ENCODE assay signal across 23 cellular contexts in genomic region chr2:176111891-176112374, GRCh38. TPM values are rescaled to one million over a fixed set of nuclear protein-coding genes. Genes with fewer than 3 reads are reported as not detected.
DNase-seq lines count a peak whose midpoint lies in the region; ATAC-seq, FAIRE-seq and TF ChIP-seq lines count a peak whose summit lies in the region.
"Had no signal": no experiment of that assay in that cellular context is flagged by ENCODE, and none has a peak within 500 bp of the region (broad histone marks: within the 10 kb centered on the region; RNA-seq: fewer than 3 reads in every experiment).

No MANE protein-coding gene starts in this region.

- H3K4me3 Mint-ChIP-seq in activated CD8-positive, alpha-beta memory T cell treated with anti-CD3 and anti-CD28 coated beads, Interleukin-2, amount 10 ng/mL, durations not matched to agents 7 days and 5 days, result no peak overlapping the region
- H3K4me3 Mint-ChIP-seq in type B pancreatic cell, result peak overlapping the region; percentile 7
- H3K4me3 Mint-ChIP-seq in activated naive CD8-positive, alpha-beta T cell treated with anti-CD3 and anti-CD28 coated beads, Interleukin-2, amount 50 U/mL, for 24 hours, result no peak overlapping the region
- H3K4me3 Mint-ChIP-seq: stimulated activated effector memory CD8-positive, alpha-beta T cell treated with anti-CD3 and anti-CD28 coated beads, Interleukin-12 subunit alpha, Interleukin-12 subunit beta, amount 100 ng/mL, for 72 hours had no signal

- no peaks in the 10 kb centered on the region for H3K4me1 ChIP-seq in kidney (ENCODE audit: control insufficient read depth in 1 of 2, insufficient read depth in 1 of 2, low read depth in 1 of 2, low read length in 2 of 2)
- H3K4me1 ChIP-seq: HAP-1 had no signal

- no peaks in the 10 kb centered on the region for H3K9me3 Mint-ChIP-seq in activated CD8-positive, alpha-beta memory T cell treated with anti-CD3 and anti-CD28 coated beads, Interleukin-2, amount 10 ng/mL, durations not matched to agents 7 days and 5 days (ENCODE audit: low read depth)
- peaks cover 4% of the 10 kb centered on the region for H3K9me3 Mint-ChIP-seq in type B pancreatic cell
- H3K9me3 Mint-ChIP-seq in activated naive CD8-positive, alpha-beta T cell treated with anti-CD3 and anti-CD28 coated beads, Interleukin-2, amount 50 U/mL, for 24 hours, result peaks cover 15% of the 10 kb centered on the region
- H3K9me3 Mint-ChIP-seq: stimulated activated effector memory CD8-positive, alpha-beta T cell treated with anti-CD3 and anti-CD28 coated beads, Interleukin-12 subunit alpha, Interleukin-12 subunit beta, amount 100 ng/mL, for 72 hours had no signal

- TF ChIP-seq CTCF in kidney (IDR thresholded peaks at IDR 0.05; ENCODE audit: borderline replicate concordance, extremely low read depth, insufficient read depth) (no peak), type B pancreatic cell (conservative IDR thresholded peaks at IDR 0.05) (no peak)

- H3K36me3 ChIP-seq in kidney (ENCODE audit: control insufficient read depth in 1 of 2, insufficient read depth in 2 of 2, low read length in 2 of 2), result no peaks in the 10 kb centered on the region
- H3K36me3 ChIP-seq: cardiac muscle cell, HAP-1, right lobe of liver had no signal

- peaks cover 89% of the 10 kb centered on the region for H3K27me3 Mint-ChIP-seq in activated CD8-positive, alpha-beta memory T cell treated with anti-CD3 and anti-CD28 coated beads, Interleukin-2, amount 10 ng/mL, durations not matched to agents 7 days and 5 days
- H3K27me3 Mint-ChIP-seq in type B pancreatic cell, result peaks cover 95% of the 10 kb centered on the region
- peaks cover 86% of the 10 kb centered on the region for H3K27me3 Mint-ChIP-seq in activated naive CD8-positive, alpha-beta T cell treated with anti-CD3 and anti-CD28 coated beads, Interleukin-2, amount 50 U/mL, for 24 hours

- H3K9ac ChIP-seq in kidney (ENCODE audit: low read length in 2 of 2), result peak overlapping the region; percentile 57 to 84

- ATAC-seq in activated CD8-positive, alpha-beta memory T cell treated with anti-CD3 and anti-CD28 coated beads, Interleukin-2, amount 10 ng/mL, durations not matched to agents 7 days and 5 days, result no peak
- no peak for ATAC-seq in activated naive CD8-positive, alpha-beta T cell treated with anti-CD3 and anti-CD28 coated beads, Interleukin-2, amount 50 U/mL, for 24 hours
- ATAC-seq: stimulated activated effector memory CD8-positive, alpha-beta T cell treated with anti-CD3 and anti-CD28 coated beads, Interleukin-12 subunit alpha, Interleukin-12 subunit beta, amount 100 ng/mL, for 72 hours had no signal

- peak overlapping the region; percentile 94 to 95 for H3K27ac ChIP-seq in kidney (ENCODE audit: low read depth in 2 of 2, low read length in 2 of 2)
- H3K27ac ChIP-seq: cardiac muscle cell, right lobe of liver had no signal

- no peak for DNase-seq in activated CD8-positive, alpha-beta memory T cell treated with anti-CD3 and anti-CD28 coated beads, Interleukin-2, amount 10 ng/mL, durations not matched to agents 7 days and 5 days
- no peak for DNase-seq in activated CD8-positive, alpha-beta memory T cell treated with anti-CD3 and anti-CD28 coated beads, Interleukin-2, amount 50 U/mL, for 4 hours
- peak; percentile 58 for DNase-seq in NCI-H69 (lab: John Stamatoyannopoulos, UW)
- DNase-seq in kidney, result peak; percentile 29
- peak; percentile 59 for DNase-seq in type B pancreatic cell (ENCODE audit: extremely low spot score, unreplicated experiment)
- no peak for DNase-seq in Ammon's horn (ENCODE audit: low spot score)
- no peak for DNase-seq in activated naive CD8-positive, alpha-beta T cell treated with anti-CD3 and anti-CD28 coated beads, Interleukin-2, amount 50 U/mL, for 24 hours
- DNase-seq in cardiac septum (ENCODE audit: low spot score), result no peak
- DNase-seq: activated gamma-delta T cell treated with Interleukin-2 at 50 U/mL for 16 hours, amniotic stem cell, mammary epithelial cell had no signal

- peaks cover 2% of the 10 kb centered on the region for H3K36me3 Mint-ChIP-seq in activated CD8-positive, alpha-beta memory T cell treated with anti-CD3 and anti-CD28 coated beads, Interleukin-2, amount 10 ng/mL, durations not matched to agents 7 days and 5 days
- H3K36me3 Mint-ChIP-seq in type B pancreatic cell, result peaks cover 4% of the 10 kb centered on the region
- peaks cover 9% of the 10 kb centered on the region for H3K36me3 Mint-ChIP-seq in activated naive CD8-positive, alpha-beta T cell treated with anti-CD3 and anti-CD28 coated beads, Interleukin-2, amount 50 U/mL, for 24 hours (ENCODE audit: low read depth)
- H3K36me3 Mint-ChIP-seq: stimulated activated effector memory CD8-positive, alpha-beta T cell treated with anti-CD3 and anti-CD28 coated beads, Interleukin-12 subunit alpha, Interleukin-12 subunit beta, amount 100 ng/mL, for 72 hours had no signal

- peak overlapping the region; percentile 11 for H3K27ac Mint-ChIP-seq in activated CD8-positive, alpha-beta memory T cell treated with anti-CD3 and anti-CD28 coated beads, Interleukin-2, amount 10 ng/mL, durations not matched to agents 7 days and 5 days
- H3K27ac Mint-ChIP-seq in type B pancreatic cell, result no peak overlapping the region
- no peak overlapping the region for H3K27ac Mint-ChIP-seq in activated naive CD8-positive, alpha-beta T cell treated with anti-CD3 and anti-CD28 coated beads, Interleukin-2, amount 50 U/mL, for 24 hours
- H3K27ac Mint-ChIP-seq: stimulated activated effector memory CD8-positive, alpha-beta T cell treated with anti-CD3 and anti-CD28 coated beads, Interleukin-12 subunit alpha, Interleukin-12 subunit beta, amount 100 ng/mL, for 72 hours had no signal

- peaks cover 6% of the 10 kb centered on the region for H3K4me1 Mint-ChIP-seq in activated CD8-positive, alpha-beta memory T cell treated with anti-CD3 and anti-CD28 coated beads, Interleukin-2, amount 10 ng/mL, durations not matched to agents 7 days and 5 days
- no peaks in the 10 kb centered on the region for H3K4me1 Mint-ChIP-seq in type B pancreatic cell (ENCODE audit: unreplicated experiment)
- H3K4me1 Mint-ChIP-seq in activated naive CD8-positive, alpha-beta T cell treated with anti-CD3 and anti-CD28 coated beads, Interleukin-2, amount 50 U/mL, for 24 hours, result peaks cover 9% of the 10 kb centered on the region

- intact Hi-C loops in kidney (cut with DNase I) (no loop called here), cardiac septum (cut with DNase I) (no loop called here)

- FAIRE-seq in kidney (lab: Jason Lieb, UNC), result no peak
- FAIRE-seq: frontal cortex, GM12878 had no signal

- peak overlapping the region; percentile 48 to 69 for H3K4me3 ChIP-seq in kidney (ENCODE audit: low read length in 2 of 2)
- H3K4me3 ChIP-seq: cardiac muscle cell, GM12878, HAP-1, right lobe of liver had no signal

- CTCF ChIA-PET in activated CD8-positive, alpha-beta memory T cell treated with anti-CD3 and anti-CD28 coated beads, Interleukin-2, amount 10 ng/mL, durations not matched to agents 7 days and 5 days (lab: Charles Lee), result interaction anchor here (1.2 to 2.2 kb wide), 5 partner anchors 14 to 803 kb away, joined by 3 to 8 read pairs (median 4); no protein-coding TSS in a partner anchor

- H3K9me3 ChIP-seq in kidney (ENCODE audit: control insufficient read depth in 1 of 2, low read length in 2 of 2), result no peaks in the 10 kb centered on the region
- H3K9me3 ChIP-seq: HAP-1, right lobe of liver, testis had no signal

RNA-seq across cellular contexts. Expression of gene HOXD10, which starts 4.6 kb away (rescaled TPM):
- total RNA-seq in activated CD8-positive, alpha-beta memory T cell treated with anti-CD3 and anti-CD28 coated beads, Interleukin-2, amount 10 ng/mL, durations not matched to agents 7 days and 5 days, result not detected
- 35.4 TPM for total RNA-seq in kidney
- polyA plus RNA-seq in kidney (ENCODE audit: insufficient read depth, low read depth, low replicate concordance), result 28.2 TPM
- 0.19 and 0.56 TPM in 2 replicates for total RNA-seq in type B pancreatic cell (ENCODE audit: low replicate concordance)
- 0.16 TPM for total RNA-seq in cardiac septum
- total RNA-seq: cardiac muscle cell; frontal cortex; GM12878; mammary epithelial cell; osteocyte; PC-3; right lobe of liver; T-helper 1 cell treated with Interleukin-12 subunit alpha and Interleukin-12 subunit beta and Interleukin-4 antibody, amounts not matched to agents 30 ng/mL and 1 ng/mL, for 36 hours had no signal
- polyA plus RNA-seq: cardiac muscle cell, GM12878, mammary epithelial cell had no signal

RNA-seq across cellular contexts. Expression of gene HOXD11, which starts 4.9 kb away (rescaled TPM):
- total RNA-seq in activated CD8-positive, alpha-beta memory T cell treated with anti-CD3 and anti-CD28 coated beads, Interleukin-2, amount 10 ng/mL, durations not matched to agents 7 days and 5 days, result not detected
- 15.9 TPM for total RNA-seq in kidney
- 5.8 TPM for polyA plus RNA-seq in kidney (ENCODE audit: insufficient read depth, low read depth, low replicate concordance)
- 0.21 and 1.1 TPM in 2 replicates for total RNA-seq in type B pancreatic cell (ENCODE audit: low replicate concordance)
- not detected for total RNA-seq in cardiac septum
- total RNA-seq: cardiac muscle cell; frontal cortex; GM12878; mammary epithelial cell; osteocyte; PC-3; right lobe of liver; T-helper 1 cell treated with Interleukin-12 subunit alpha and Interleukin-12 subunit beta and Interleukin-4 antibody, amounts not matched to agents 30 ng/mL and 1 ng/mL, for 36 hours had no signal
- polyA plus RNA-seq: cardiac muscle cell, GM12878, mammary epithelial cell had no signal

RNA-seq across cellular contexts. Expression of gene HOXD9, which starts 10.6 kb away (rescaled TPM):
- total RNA-seq in activated CD8-positive, alpha-beta memory T cell treated with anti-CD3 and anti-CD28 coated beads, Interleukin-2, amount 10 ng/mL, durations not matched to agents 7 days and 5 days, result not detected
- 36.5 TPM for total RNA-seq in kidney
- polyA plus RNA-seq in kidney (ENCODE audit: insufficient read depth, low read depth, low replicate concordance), result 36.4 TPM
- total RNA-seq in type B pancreatic cell (ENCODE audit: low replicate concordance), result 0.19 and 1.5 TPM in 2 replicates
- not detected for total RNA-seq in cardiac septum
- total RNA-seq: cardiac muscle cell; frontal cortex; GM12878; mammary epithelial cell; osteocyte; PC-3; T-helper 1 cell treated with Interleukin-12 subunit alpha and Interleukin-12 subunit beta and Interleukin-4 antibody, amounts not matched to agents 30 ng/mL and 1 ng/mL, for 36 hours had no signal
- polyA plus RNA-seq: cardiac muscle cell, GM12878, mammary epithelial cell had no signal

RNA-seq across cellular contexts. Expression of gene HOXD12, which starts 12.3 kb away (rescaled TPM):
- not detected for total RNA-seq in activated CD8-positive, alpha-beta memory T cell treated with anti-CD3 and anti-CD28 coated beads, Interleukin-2, amount 10 ng/mL, durations not matched to agents 7 days and 5 days
- total RNA-seq in kidney, result not detected
- polyA plus RNA-seq in kidney (ENCODE audit: insufficient read depth, low read depth, low replicate concordance), result not detected
- total RNA-seq in type B pancreatic cell (ENCODE audit: low replicate concordance), result not detected in 2 replicates
- not detected for total RNA-seq in cardiac septum
- total RNA-seq: cardiac muscle cell; frontal cortex; GM12878; HT1080; mammary epithelial cell; osteocyte; PC-3; right lobe of liver; T-helper 1 cell treated with Interleukin-12 subunit alpha and Interleukin-12 subunit beta and Interleukin-4 antibody, amounts not matched to agents 30 ng/mL and 1 ng/mL, for 36 hours; testis had no signal
- polyA plus RNA-seq: cardiac muscle cell, esophagus, GM12878, mammary epithelial cell had no signal

RNA-seq across cellular contexts. Expression of gene HOXD8, which starts 17.6 kb away (rescaled TPM):
- total RNA-seq in activated CD8-positive, alpha-beta memory T cell treated with anti-CD3 and anti-CD28 coated beads, Interleukin-2, amount 10 ng/mL, durations not matched to agents 7 days and 5 days, result not detected
- 76.5 TPM for total RNA-seq in kidney
- polyA plus RNA-seq in kidney (ENCODE audit: insufficient read depth, low read depth, low replicate concordance), result 122 TPM
- total RNA-seq in type B pancreatic cell (ENCODE audit: low replicate concordance), result 2.8 TPM in 1 of 2 replicates, not detected in the other
- 1.1 TPM for total RNA-seq in cardiac septum
- total RNA-seq: cardiac muscle cell; frontal cortex; GM12878; osteocyte; T-helper 1 cell treated with Interleukin-12 subunit alpha and Interleukin-12 subunit beta and Interleukin-4 antibody, amounts not matched to agents 30 ng/mL and 1 ng/mL, for 36 hours had no signal
- polyA plus RNA-seq: cardiac muscle cell, GM12878, mammary epithelial cell had no signal

Comparison
In these comparisons a context has a peak if more than half of its experiments do, and no peak if none do; other contexts are left out.
1. DNase-seq: peak in NCI-H69 (single experiment), kidney (single experiment) and type B pancreatic cell (single experiment); none in activated CD8-positive, alpha-beta memory T cell treated with anti-CD3 and anti-CD28 coated beads, Interleukin-2, amount 10 ng/mL, durations not matched to agents 7 days and 5 days (single experiment), activated CD8-positive, alpha-beta memory T cell treated with anti-CD3 and anti-CD28 coated beads, Interleukin-2, amount 50 U/mL, for 4 hours (single experiment), Ammon's horn (single experiment), activated naive CD8-positive, alpha-beta T cell treated with anti-CD3 and anti-CD28 coated beads, Interleukin-2, amount 50 U/mL, for 24 hours (single experiment) and cardiac septum (single experiment).
2. RNA of gene HOXD10, which starts 4.6 kb away (total RNA-seq): 35.4 TPM in kidney (single experiment); 0.19 to 0.56 TPM in type B pancreatic cell, 0.16 TPM in cardiac septum (single experiment) and not detected in activated CD8-positive, alpha-beta memory T cell treated with anti-CD3 and anti-CD28 coated beads, Interleukin-2, amount 10 ng/mL, durations not matched to agents 7 days and 5 days; every median in the first group is over 10 times any median in the second.
3. RNA of gene HOXD9, which starts 10.6 kb away (total RNA-seq): 36.5 TPM in kidney (single experiment); 0.19 to 1.5 TPM in type B pancreatic cell, not detected in cardiac septum (single experiment) and not detected in activated CD8-positive, alpha-beta memory T cell treated with anti-CD3 and anti-CD28 coated beads, Interleukin-2, amount 10 ng/mL, durations not matched to agents 7 days and 5 days; every median in the first group is over 10 times any median in the second.